1 cellular context compared by ENCODE assay signal in genomic region chr19:36771275-36772231, GRCh38.
TF ChIP-seq lines count a peak whose summit lies in the region.

No MANE protein-coding gene starts in this region.

TF ChIP-seq in K562, 482 proteins besides CTCF, POLR2A, EP300 and RAD21 (continued from another document and continues in another):
- no peak for TF ChIP-seq ZBTB2 (IDR thresholded peaks at IDR 0.05)
- peak in 1 of 2 experiments; percentile 16; a peak in 1 of 4 replicates for TF ChIP-seq SIN3A (IDR thresholded peaks at IDR 0.05; ENCODE audit: borderline replicate concordance in 2 of 2, control insufficient read depth in 1 of 2, low read depth in 2 of 2, low read length in 2 of 2)
- no peak for TF ChIP-seq CREB3 (tag; conservative IDR thresholded peaks at IDR 0.05; ENCODE audit: low read depth)
- TF ChIP-seq MLLT1 (IDR thresholded peaks at IDR 0.05), result no peak
- peak; percentile 79 to 92 for TF ChIP-seq SRF (CRISPR knock-in tag; IDR thresholded peaks at IDR 0.05)
- TF ChIP-seq TCF7 (IDR thresholded peaks at IDR 0.05; ENCODE audit: borderline replicate concordance), result no peak
- TF ChIP-seq ZBTB33 (CRISPR knock-in tag; IDR thresholded peaks at IDR 0.05), result no peak
- TF ChIP-seq U2AF1 (optimal IDR thresholded peaks at IDR 0.05; ENCODE audit: low read depth, low read length), result no peak
- TF ChIP-seq STAG1 (CRISPR knock-in tag; IDR thresholded peaks at IDR 0.05; ENCODE audit: borderline replicate concordance), result no peak
- no peak for TF ChIP-seq ZNF699 (CRISPR knock-in tag; IDR thresholded peaks at IDR 0.05; ENCODE audit: insufficient replicate concordance)
- TF ChIP-seq ZNF76 (CRISPR knock-in tag; IDR thresholded peaks at IDR 0.05; ENCODE audit: borderline replicate concordance), result no peak
- no peak for TF ChIP-seq BRD4 (IDR thresholded peaks at IDR 0.05)
- TF ChIP-seq NFXL1 (CRISPR knock-in tag; IDR thresholded peaks at IDR 0.05), result no peak
- TF ChIP-seq ZNF668 (CRISPR knock-in tag; IDR thresholded peaks at IDR 0.05), result no peak
- no peak for TF ChIP-seq KLF13 (tag; IDR thresholded peaks at IDR 0.05; ENCODE audit: borderline replicate concordance, low read depth)
- no peak for TF ChIP-seq E2F4 (CRISPR knock-in tag; IDR thresholded peaks at IDR 0.05; ENCODE audit: low read depth)
- TF ChIP-seq CSDE1 (IDR thresholded peaks at IDR 0.05), result no peak
- no peak for TF ChIP-seq TARDBP (IDR thresholded peaks at IDR 0.05)
- no peak for TF ChIP-seq ATF7 (IDR thresholded peaks at IDR 0.05)
- peak; percentile 80; the same call in 1 of the 2 replicates for TF ChIP-seq ZNF589 (CRISPR knock-in tag; IDR thresholded peaks at IDR 0.05; ENCODE audit: low read depth)
- no peak for TF ChIP-seq ZSCAN32 (CRISPR knock-in tag; IDR thresholded peaks at IDR 0.05)
- TF ChIP-seq CEBPZ (IDR thresholded peaks at IDR 0.05; ENCODE audit: borderline replicate concordance, low read depth, low read length), result no peak
- TF ChIP-seq ZC3H8 (IDR thresholded peaks at IDR 0.05), result no peak
- TF ChIP-seq ZNF174 (CRISPR knock-in tag; IDR thresholded peaks at IDR 0.05), result no peak
- TF ChIP-seq HMG20B (CRISPR knock-in tag; IDR thresholded peaks at IDR 0.05), result no peak
- TF ChIP-seq ZKSCAN1 (IDR thresholded peaks at IDR 0.05; ENCODE audit: low read depth, low read length), result no peak
- 0 out of 2 replicates have a peak, but pooled peaks have one; percentile 25 for TF ChIP-seq SMARCE1 (IDR thresholded peaks at IDR 0.05)
- TF ChIP-seq ZNF551 (CRISPR knock-in tag; IDR thresholded peaks at IDR 0.05), result no peak
- peak; percentile 69 for TF ChIP-seq ZFX (CRISPR knock-in tag; IDR thresholded peaks at IDR 0.05)
- no peak for TF ChIP-seq KAT8 (IDR thresholded peaks at IDR 0.05; ENCODE audit: low read depth)
- no peak for TF ChIP-seq ZNF239 (CRISPR knock-in tag; IDR thresholded peaks at IDR 0.05)
- no peak for TF ChIP-seq HDAC6 (IDR thresholded peaks at IDR 0.05; ENCODE audit: low read depth, low read length)
- no peak for TF ChIP-seq RBM14 (IDR thresholded peaks at IDR 0.05; ENCODE audit: borderline replicate concordance, insufficient read depth, low read depth, low read length)
- TF ChIP-seq SUPT5H (IDR thresholded peaks at IDR 0.05), result no peak; the same call in 1 of the 2 replicates
- TF ChIP-seq HMBOX1 (IDR thresholded peaks at IDR 0.05), result no peak
- no peak for TF ChIP-seq BCL6 (CRISPR knock-in tag; IDR thresholded peaks at IDR 0.05)
- TF ChIP-seq FOXP4 (CRISPR knock-in tag; IDR thresholded peaks at IDR 0.05; ENCODE audit: borderline replicate concordance), result no peak
- TF ChIP-seq ZC3H11A (IDR thresholded peaks at IDR 0.05; ENCODE audit: low read depth, low read length), result no peak
- no peak for TF ChIP-seq SNAPC5 (CRISPR knock-in tag; IDR thresholded peaks at IDR 0.05)
- TF ChIP-seq ADNP (tag; IDR thresholded peaks at IDR 0.05), result no peak
- no peak for TF ChIP-seq HLTF (IDR thresholded peaks at IDR 0.05)
- TF ChIP-seq RNF2 (IDR thresholded peaks at IDR 0.05), result peak; percentile 62; the same call in 1 of the 2 replicates
- no peak for TF ChIP-seq FOXP1 (CRISPR knock-in tag; IDR thresholded peaks at IDR 0.05)
- TF ChIP-seq RBM25 (IDR thresholded peaks at IDR 0.05; ENCODE audit: low read depth, low read length, severe bottlenecking), result peak; percentile 61
- TF ChIP-seq MCM2 (IDR thresholded peaks at IDR 0.05; ENCODE audit: low read depth), result no peak
- TF ChIP-seq TBL1XR1 (IDR thresholded peaks at IDR 0.05; ENCODE audit: low read length in 2 of 2), result no peak
- no peak for TF ChIP-seq PBX2 (CRISPR knock-in tag; IDR thresholded peaks at IDR 0.05; ENCODE audit: low read depth)
- no peak for TF ChIP-seq PBX2 (tag; conservative IDR thresholded peaks at IDR 0.05; ENCODE audit: low read depth)
- no peak for TF ChIP-seq EZH2 (IDR thresholded peaks at IDR 0.05; ENCODE audit: borderline replicate concordance, low read depth, low read length)
- TF ChIP-seq BACH1 (tag; IDR thresholded peaks at IDR 0.05), result 0 out of 2 replicates have a peak, but pooled peaks have one; percentile 7
- TF ChIP-seq TOE1 (IDR thresholded peaks at IDR 0.05; ENCODE audit: borderline replicate concordance), result no peak
- TF ChIP-seq TOE1 (CRISPR knock-in tag; IDR thresholded peaks at IDR 0.05; ENCODE audit: borderline replicate concordance, low read depth), result no peak
- TF ChIP-seq THRA (IDR thresholded peaks at IDR 0.05), result no peak
- no peak for TF ChIP-seq MEF2A (IDR thresholded peaks at IDR 0.05; ENCODE audit: control insufficient read depth, low read depth, low read length)
